8 cellular contexts compared by ENCODE assay signal in the genomic region with DNA sequence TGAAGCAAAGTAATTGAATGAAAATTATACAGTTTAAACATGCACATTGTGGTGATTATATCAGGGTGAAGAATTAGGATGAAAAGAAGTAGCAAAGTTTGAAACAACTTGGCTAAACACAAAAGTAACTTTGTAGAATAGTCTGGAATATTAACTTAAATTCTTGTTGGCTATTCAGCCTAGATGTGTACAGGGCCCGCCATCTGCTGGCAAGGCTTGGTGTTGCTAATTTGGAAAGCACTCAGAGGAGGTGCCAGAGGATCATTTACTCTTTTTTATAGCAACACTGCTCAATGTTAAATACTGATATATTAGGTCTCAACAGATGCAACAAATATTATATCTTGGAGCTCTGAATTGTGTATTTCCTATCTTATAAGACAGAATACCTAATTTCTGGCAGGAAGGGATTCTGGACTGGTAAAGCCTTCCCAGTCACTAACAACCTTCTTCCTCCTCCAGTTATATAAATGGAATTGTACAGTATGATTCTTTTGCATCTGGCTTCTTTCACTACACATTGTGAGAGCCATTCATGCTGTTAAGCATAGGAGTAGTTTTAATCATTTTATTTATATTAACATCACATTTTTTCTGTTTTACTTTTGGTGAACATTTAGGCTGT. TPM values are rescaled to one million over a fixed set of nuclear protein-coding genes. Genes with fewer than 3 reads are reported as not detected.
DNase-seq lines count a peak whose midpoint lies in the region; ATAC-seq and TF ChIP-seq lines count a peak whose summit lies in the region.

No MANE protein-coding gene starts in this region.

- H3K36me3 ChIP-seq in MM.1S (replicated peaks; ENCODE audit: insufficient read depth, low read length), result no peaks in the 10 kb centered on the region
- peaks cover 26% of the 10 kb centered on the region for H3K36me3 ChIP-seq in right atrium auricular region

- TF ChIP-seq CTCF in MM.1S (IDR thresholded peaks at IDR 0.05; ENCODE audit: low read length), result peak; percentile 96
- peak; percentile 71 to 89 for TF ChIP-seq CTCF in right atrium auricular region (IDR thresholded peaks at IDR 0.05)
- TF ChIP-seq CTCF in retinal pigment epithelial cell (conservative IDR thresholded peaks at IDR 0.05; ENCODE audit: low read depth, low read length), result peak; percentile 96

- CTCF ChIA-PET in T-cell (lab: Charles Lee), result interaction anchor here (0.5 to 1.1 kb wide), 5 partner anchors 10 to 1266 kb away, joined by 3 to 5 read pairs (median 3); no protein-coding TSS in a partner anchor

- H3K9me3 Mint-ChIP-seq in T-cell, result no peaks in the 10 kb centered on the region

- H2AFZ ChIP-seq in MM.1S (ENCODE audit: low read length), result no peak overlapping the region

- no peaks in the 10 kb centered on the region for H3K79me2 ChIP-seq in MM.1S (ENCODE audit: low read length)

- no peaks in the 10 kb centered on the region for H4K20me1 ChIP-seq in MM.1S (ENCODE audit: insufficient read depth, low read length)

- H3K27me3 Mint-ChIP-seq in T-cell, result peaks cover 0 to 4% of the 10 kb centered on the region in 2 donors

- no peaks in the 10 kb centered on the region for H3K4me1 Mint-ChIP-seq in T-cell

- H3K27ac ChIP-seq in MM.1S (ENCODE audit: low read length) (no peak overlapping the region), right atrium auricular region (peak overlapping the region; percentile 70 to 89)

- H3K27me3 ChIP-seq in MM.1S (replicated peaks; ENCODE audit: insufficient read depth, low read length) (no peaks in the 10 kb centered on the region), right atrium auricular region (no peaks in the 10 kb centered on the region)

- H3K36me3 Mint-ChIP-seq in T-cell, result no peaks in the 10 kb centered on the region

- no peak overlapping the region for H3K4me2 ChIP-seq in MM.1S (ENCODE audit: low read depth, low read length)

- H3K4me3 Mint-ChIP-seq in T-cell, result no peak overlapping the region

- H3K9ac ChIP-seq in MM.1S (ENCODE audit: low read length), result no peak overlapping the region

- POLR2A ChIA-PET in T-cell (lab: Charles Lee), result no interaction called here

- no peaks in the 10 kb centered on the region for H3K9me2 ChIP-seq in MM.1S (replicated peaks; ENCODE audit: insufficient read depth, low read length)

- H3K27ac Mint-ChIP-seq in T-cell, result no peak overlapping the region

- no peaks in the 10 kb centered on the region for H3K4me1 ChIP-seq in MM.1S (ENCODE audit: low read length)
- H3K4me1 ChIP-seq in right atrium auricular region, result peaks cover 0 to 15% of the 10 kb centered on the region in 2 donors

- DNase-seq in DMS114 treated with DMSO at 0.1 percent for 48 hours (lab: John Stamatoyannopoulos, UW; ENCODE audit: unreplicated experiment), result peak; percentile 62
- DNase-seq in MM.1S, result peak; percentile 68
- peak in 31 of 34 experiments; percentile 7 to 57 (median 36) for DNase-seq in T-cell
- DNase-seq in amygdala (lab: John Stamatoyannopoulos, UW), result peak in 54 of 56 donors; percentile 0 to 90 (median 46)
- DNase-seq in right atrium auricular region (ENCODE audit: low spot score), result peak; percentile 89
- peak; percentile 16 for DNase-seq in retinal pigment epithelial cell (ENCODE audit: low read depth)

- H3F3A ChIP-seq in MM.1S (ENCODE audit: insufficient read depth, low read length), result no peaks in the 10 kb centered on the region

- ATAC-seq in GM21619 (IDR thresholded peaks at IDR 0.05; ENCODE audit: unreplicated experiment), result peak; percentile 84
- peak; percentile 48 to 69 (median 54) for ATAC-seq in T-cell (replicated peaks in 1 of 4)
- no peak for ATAC-seq in GM18873 (IDR thresholded peaks at IDR 0.05; ENCODE audit: low FRiP score, unreplicated experiment)

- H3K4me3 ChIP-seq in MM.1S (ENCODE audit: low read length) (no peak overlapping the region), right atrium auricular region (no peak overlapping the region), retinal pigment epithelial cell (ENCODE audit: low read length) (no peak overlapping the region)

- H3K9me3 ChIP-seq in MM.1S (replicated peaks; ENCODE audit: insufficient read depth, low read length) (no peaks in the 10 kb centered on the region), right atrium auricular region (no peaks in the 10 kb centered on the region)

RNA-seq across cellular contexts. Expression of a gene that starts 36.1 kb away (rescaled TPM):
- total RNA-seq in T-cell, result 1 to 10 TPM in 2 of 5 donors, under 1 TPM in 1, not detected in 2; 0.18 to 2.2 (median 1.3) TPM
- total RNA-seq in right atrium auricular region, result 10 to 100 TPM; 13.6 to 14.6 TPM

RNA-seq across cellular contexts. Expression of a gene that starts 38.0 kb away (rescaled TPM):
- total RNA-seq in T-cell (10 to 100 TPM; 14.2 to 20.0 (median 16.5) TPM), right atrium auricular region (10 to 100 TPM; 29.8 to 34.5 TPM)

Comparison
In these comparisons a context has a peak if more than half of its experiments do, and no peak if none do; other contexts are left out.
1. DNase-seq: peak in every context shown above with its lines; median percentile 89 in right atrium auricular region; 68 in MM.1S; 62 in DMS114 treated with DMSO at 0.1 percent for 48 hours; 46 in amygdala; 36 in T-cell; 16 in retinal pigment epithelial cell.
2. RNA of a gene that starts 36.1 kb away (total RNA-seq): 13.6 to 14.6 TPM in right atrium auricular region; 0.18 to 2.2 TPM in T-cell; every median in the first group is over 4 times any median in the second.
3. Peak in every context shown above with its lines, with median percentiles within 50 percentile points of each other: CTCF ChIP-seq.